In the genomic region with DNA sequence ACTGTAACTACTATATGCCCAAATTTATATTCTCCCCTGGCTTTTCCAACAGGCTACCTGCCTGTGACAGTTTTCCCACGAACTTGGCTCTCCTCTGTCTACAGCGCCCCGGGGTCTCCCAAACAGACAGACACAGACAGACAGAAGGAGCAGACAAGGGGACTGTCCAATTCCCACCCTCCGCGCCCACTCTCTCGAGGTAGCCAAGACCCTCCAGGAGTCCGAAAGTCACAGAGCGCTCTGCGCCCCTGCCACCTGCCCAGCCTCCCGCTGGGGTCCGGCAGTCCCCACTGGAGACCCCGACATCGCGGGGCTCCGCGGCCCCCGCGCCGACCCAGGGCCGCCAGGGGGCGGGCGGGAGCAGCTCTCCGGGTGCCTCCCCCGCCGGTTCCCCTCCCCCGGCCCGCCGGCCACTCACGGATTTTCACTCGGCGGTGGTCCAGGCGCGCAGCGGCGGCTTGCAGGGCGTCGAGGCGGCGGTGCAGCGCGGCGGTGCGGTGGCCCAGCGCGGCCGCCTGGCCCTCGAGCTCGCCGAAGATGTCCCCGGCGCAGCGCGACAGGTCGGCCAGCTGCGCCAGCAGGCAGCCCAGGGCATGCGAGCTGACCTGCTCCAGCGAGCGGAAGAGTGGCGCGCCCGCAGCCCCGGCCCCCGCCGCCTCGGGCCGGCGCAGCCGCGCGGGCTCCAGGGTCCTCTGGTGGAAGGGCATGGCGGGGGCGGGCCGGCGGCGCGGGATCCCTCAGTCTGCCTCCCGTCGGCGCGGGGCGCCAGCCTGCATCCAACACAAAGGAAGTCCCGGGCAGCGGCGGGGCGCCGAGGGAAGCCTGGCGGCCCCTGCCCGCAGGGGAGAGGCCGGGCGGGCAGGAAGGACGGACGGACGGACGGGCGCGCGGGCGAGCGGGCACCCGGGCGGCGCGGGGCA, we compare ENCODE assay signal across 8 cellular contexts.
DNase-seq lines count a peak whose midpoint lies in the region; ATAC-seq and TF ChIP-seq lines count a peak whose summit lies in the region.

No MANE protein-coding gene starts in this region.

- in situ Hi-C loops in Caki2 (cut with HindIII; ENCODE audit: low pct_unique_long_range_greater_than_20kb, low sequenced_read_pairs), result no loop called here

- no peaks in the 10 kb centered on the region for H3K36me3 ChIP-seq in SJCRH30

- peak overlapping the region; percentile 48 for H3K4me3 Mint-ChIP-seq in activated naive CD8-positive, alpha-beta T cell treated with anti-CD3 and anti-CD28 coated beads for 36 hours
- H3K4me3 Mint-ChIP-seq in osteocyte (ENCODE audit: unreplicated experiment), result peak overlapping the region; percentile 87

- no peaks in the 10 kb centered on the region for H3K36me3 Mint-ChIP-seq in activated naive CD8-positive, alpha-beta T cell treated with anti-CD3 and anti-CD28 coated beads for 36 hours
- H3K36me3 Mint-ChIP-seq in osteocyte (ENCODE audit: unreplicated experiment), result no peaks in the 10 kb centered on the region

- no peak overlapping the region for H3K27ac Mint-ChIP-seq in activated naive CD8-positive, alpha-beta T cell treated with anti-CD3 and anti-CD28 coated beads for 36 hours
- H3K27ac Mint-ChIP-seq in osteocyte (ENCODE audit: unreplicated experiment), result peak overlapping the region; percentile 73

- peak overlapping the region; percentile 70 for H3K4me3 ChIP-seq in SJCRH30

- H3K27me3 Mint-ChIP-seq in activated naive CD8-positive, alpha-beta T cell treated with anti-CD3 and anti-CD28 coated beads for 36 hours, result peaks cover 50% of the 10 kb centered on the region
- H3K27me3 Mint-ChIP-seq in osteocyte (ENCODE audit: unreplicated experiment), result no peaks in the 10 kb centered on the region

- no peak overlapping the region for H3K27ac ChIP-seq in SJCRH30

- peaks cover 8% of the 10 kb centered on the region for H3K4me1 Mint-ChIP-seq in activated naive CD8-positive, alpha-beta T cell treated with anti-CD3 and anti-CD28 coated beads for 36 hours
- peaks cover 13% of the 10 kb centered on the region for H3K4me1 Mint-ChIP-seq in osteocyte (ENCODE audit: unreplicated experiment)

- H3K27me3 ChIP-seq in SJCRH30, result no peaks in the 10 kb centered on the region; the same call in 1 of the 2 replicates

- ATAC-seq in GM19467 (IDR thresholded peaks at IDR 0.05; ENCODE audit: unreplicated experiment) (peak; percentile 58), HG03571 (IDR thresholded peaks at IDR 0.05; ENCODE audit: unreplicated experiment) (peak; percentile 65), Right ventricle myocardium superior (ENCODE audit: poor library complexity) (peak; percentile 93)

- no peaks in the 10 kb centered on the region for H3K9me3 ChIP-seq in SJCRH30 (replicated peaks)

- TF ChIP-seq CTCF in osteocyte (IDR thresholded peaks at IDR 0.05), result peak; percentile 97

- no peaks in the 10 kb centered on the region for H3K9me3 Mint-ChIP-seq in activated naive CD8-positive, alpha-beta T cell treated with anti-CD3 and anti-CD28 coated beads for 36 hours
- H3K9me3 Mint-ChIP-seq in osteocyte (ENCODE audit: unreplicated experiment), result no peaks in the 10 kb centered on the region

- DNase-seq in Caki2 (ENCODE audit: low read depth), result peak; percentile 74
- DNase-seq in SJCRH30, result peak; percentile 67 to 70
- DNase-seq in activated naive CD8-positive, alpha-beta T cell treated with anti-CD3 and anti-CD28 coated beads for 36 hours, result peak; percentile 68
- DNase-seq in Right ventricle myocardium superior, result peak; percentile 85
- DNase-seq in osteocyte (ENCODE audit: extremely low spot score, unreplicated experiment), result peak; percentile 92
- DNase-seq in NK-92 treated with Interleukin-12 subunit alpha and Interleukin-12 subunit beta, amount 100 ng/mL, for 24 hours (lab: John Stamatoyannopoulos, UW), result no peak

- H3K4me1 ChIP-seq in SJCRH30, result 0 out of 2 replicates have a peak, but pooled peaks cover 4% of the 10 kb centered on the region

- intact Hi-C loops in Right ventricle myocardium superior (cut with DNase I), result no loop called here
